In the genomic region with DNA sequence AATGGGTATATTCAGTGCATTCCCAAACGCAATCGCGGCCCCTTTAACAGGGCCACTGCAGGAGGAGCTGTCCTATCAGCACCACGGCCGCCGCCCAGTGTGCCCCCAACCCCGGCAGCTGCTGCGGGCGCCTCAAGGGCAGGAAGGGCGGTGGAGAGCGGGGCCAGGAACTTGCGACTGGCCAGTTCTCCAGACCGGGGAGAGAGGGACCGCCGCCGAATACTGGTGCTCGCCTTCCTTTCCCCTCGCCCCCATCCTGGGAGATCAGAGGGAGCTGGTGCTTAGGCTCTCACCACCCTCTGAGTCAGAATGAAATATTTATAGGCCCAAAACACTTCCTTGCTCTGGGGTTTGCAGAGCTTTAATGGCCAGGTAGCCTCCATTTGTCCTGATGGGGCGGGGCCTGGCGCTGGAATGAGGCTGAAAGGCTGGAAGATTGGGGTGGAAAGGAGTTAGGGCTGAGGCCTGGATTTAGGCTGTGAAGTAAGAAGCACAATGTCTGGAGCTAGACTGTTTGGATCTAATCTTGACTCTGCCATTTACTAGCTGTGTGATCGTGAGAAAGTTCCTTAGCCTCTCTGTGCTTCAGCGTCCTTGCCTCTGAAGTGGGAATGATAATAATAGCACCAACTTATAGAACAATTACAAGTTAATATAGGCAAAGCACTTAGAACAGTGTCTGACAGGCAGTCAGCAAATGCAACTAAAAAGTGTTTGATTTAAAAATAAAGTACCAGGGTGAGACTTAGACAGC, we compare ENCODE assay signal across 10 cellular contexts.
DNase-seq lines count a peak whose midpoint lies in the region; ATAC-seq and TF ChIP-seq lines count a peak whose summit lies in the region.
"Had no signal": no experiment of that assay in that cellular context is flagged by ENCODE, and none has a peak within 500 bp of the region (broad histone marks: within the 10 kb centered on the region; RNA-seq: fewer than 3 reads in every experiment).

No MANE protein-coding gene starts in this region.

- intact Hi-C loops in breast epithelium (cut with DNase I; ENCODE audit: low total_unique reads) (no loop called here), transverse colon (cut with DNase I; ENCODE audit: low total_unique reads) (no loop called here)

- peaks cover 7% of the 10 kb centered on the region for H3K27me3 Mint-ChIP-seq in type B pancreatic cell
- H3K27me3 Mint-ChIP-seq in osteocyte (ENCODE audit: unreplicated experiment) = no peaks in the 10 kb centered on the region

- TF ChIP-seq EP300 in transverse colon (IDR thresholded peaks at IDR 0.05; ENCODE audit: low read depth) = no peak

- no peaks in the 10 kb centered on the region for H3K36me3 ChIP-seq in breast epithelium
- no peaks in the 10 kb centered on the region for H3K36me3 ChIP-seq in transverse colon

- no peak overlapping the region for H3K27ac ChIP-seq in breast epithelium
- no peak overlapping the region for H3K27ac ChIP-seq in transverse colon

- ATAC-seq in left lobe of liver (peak; percentile 47), GM21825 (IDR thresholded peaks at IDR 0.05; ENCODE audit: unreplicated experiment) (no peak)

- H3K9me3 Mint-ChIP-seq in type B pancreatic cell = no peaks in the 10 kb centered on the region
- no peaks in the 10 kb centered on the region for H3K9me3 Mint-ChIP-seq in osteocyte (ENCODE audit: unreplicated experiment)

- H3K27me3 ChIP-seq in breast epithelium (no peaks in the 10 kb centered on the region), transverse colon (no peaks in the 10 kb centered on the region)

- no peak for TF ChIP-seq POLR2A in breast epithelium (IDR thresholded peaks at IDR 0.05)
- no peak for TF ChIP-seq POLR2A in transverse colon (IDR thresholded peaks at IDR 0.05)

- peak; percentile 40 to 42 for DNase-seq in T47D (ENCODE audit: low read depth in 1 of 2, low spot score in 1 of 2)
- no peak for DNase-seq in breast epithelium (ENCODE audit: low spot score in 2 of 2)
- DNase-seq in dermis blood vessel endothelial cell = peak; percentile 56
- DNase-seq in left lobe of liver (ENCODE audit: low spot score) = no peak
- DNase-seq in type B pancreatic cell (ENCODE audit: extremely low spot score, unreplicated experiment) = peak; percentile 79
- no peak for DNase-seq in osteocyte (ENCODE audit: extremely low spot score, unreplicated experiment)
- no peak for DNase-seq in transverse colon
- DNase-seq: NCI-H2029, T-helper 2 cell had no signal

- H3K36me3 Mint-ChIP-seq in type B pancreatic cell (no peaks in the 10 kb centered on the region), osteocyte (ENCODE audit: unreplicated experiment) (no peaks in the 10 kb centered on the region)

- H3K27ac Mint-ChIP-seq in type B pancreatic cell = peak overlapping the region; percentile 68
- H3K27ac Mint-ChIP-seq in osteocyte (ENCODE audit: unreplicated experiment) = no peak overlapping the region

- in situ Hi-C loops in T47D (cut with HindIII; ENCODE audit: low pct_unique_long_range_greater_than_20kb, low sequenced_read_pairs) = no loop called here
- in situ Hi-C loops in transverse colon (cut with MboI; ENCODE audit: low pct_ligation_motif_present in 1 of 4, low pct_unique_long_range_greater_than_20kb in 1 of 4, low sequenced_read_pairs in 3 of 4) = no loop called here

- H3K4me1 Mint-ChIP-seq in type B pancreatic cell (ENCODE audit: unreplicated experiment) = peaks cover 8% of the 10 kb centered on the region
- H3K4me1 Mint-ChIP-seq in osteocyte (ENCODE audit: unreplicated experiment) = peaks cover 12% of the 10 kb centered on the region

- no peak overlapping the region for H3K4me3 Mint-ChIP-seq in type B pancreatic cell
- no peak overlapping the region for H3K4me3 Mint-ChIP-seq in osteocyte (ENCODE audit: unreplicated experiment)

- H3K4me3 ChIP-seq in breast epithelium = no peak overlapping the region
- H3K4me3 ChIP-seq in transverse colon = no peak overlapping the region

- H3K4me1 ChIP-seq in breast epithelium (no peaks in the 10 kb centered on the region), transverse colon (peaks cover 0 to 9% (median 0%) of the 10 kb centered on the region in 4 donors)

- WGBS in transverse colon (ENCODE audit: low coverage in 1 of 2), 2 donors = 39 to 90% methylated on average over 2 to 22 of the region's 22 CpGs

- H3K9me3 ChIP-seq in breast epithelium (no peaks in the 10 kb centered on the region), transverse colon (no peaks in the 10 kb centered on the region)

- TF ChIP-seq CTCF in breast epithelium (IDR thresholded peaks at IDR 0.05) (no peak), type B pancreatic cell (conservative IDR thresholded peaks at IDR 0.05) (no peak), osteocyte (IDR thresholded peaks at IDR 0.05) (no peak), transverse colon (IDR thresholded peaks at IDR 0.05) (no peak)

Comparison
In these comparisons a context has a peak if more than half of its experiments do, and no peak if none do; other contexts are left out.
1. DNase-seq: peak in T47D (2 of 2), dermis blood vessel endothelial cell (single experiment) and type B pancreatic cell (single experiment); none in breast epithelium (0 of 2), left lobe of liver (single experiment), osteocyte (single experiment) and transverse colon (single experiment).